Comparison of ENCODE assay signal across 15 cellular contexts in genomic region chr4:39367166-39367565, GRCh38. TPM values are rescaled to one million over a fixed set of nuclear protein-coding genes. Genes with fewer than 3 reads are reported as not detected.
A peak's percentile ranks its signal among the peaks of the same experiment; 100 is the strongest.
DNase-seq lines count a peak whose midpoint lies in the region; ATAC-seq, FAIRE-seq and TF ChIP-seq lines count a peak whose summit lies in the region.
"Had no signal": no experiment of that assay in that cellular context is flagged by ENCODE, and none has a peak within 500 bp of the region (broad histone marks: within the 10 kb centered on the region; RNA-seq: fewer than 3 reads in every experiment).

No MANE protein-coding gene starts in this region.

- H3K4me2 ChIP-seq in GM23338 (no peak overlapping the region; the same call in 1 of the 2 replicates), astrocyte (ENCODE audit: low read length) (no peak overlapping the region)

- no peak for ATAC-seq in GM23338
- ATAC-seq in naive thymus-derived CD8-positive, alpha-beta T cell: no peak

- peaks cover 39% of the 10 kb centered on the region for H3K79me2 ChIP-seq in GM23338 (replicated peaks; ENCODE audit: insufficient read depth)
- peaks cover 42% of the 10 kb centered on the region for H3K79me2 ChIP-seq in astrocyte (ENCODE audit: insufficient read depth, low read length)

- H3K4me3 Mint-ChIP-seq in GM23338 (no peak overlapping the region), astrocyte (ENCODE audit: unreplicated experiment) (peak overlapping the region; percentile 73)
- peak overlapping the region in 9 of 10 donors; percentile 27 to 94 (median 93) for H3K4me3 Mint-ChIP-seq in naive thymus-derived CD8-positive, alpha-beta T cell

- 0 out of 2 replicates have a peak, but pooled peaks cover 5% of the 10 kb centered on the region for H3F3A ChIP-seq in GM23338 (replicated peaks; ENCODE audit: low read depth)

- H3K4me3 ChIP-seq in GM23338 (peak overlapping the region; percentile 96; the same call in 1 of the 2 replicates), astrocyte (ENCODE audit: insufficient read depth, low read depth, low read length) (no peak overlapping the region), dorsolateral prefrontal cortex (peak overlapping the region in 7 of 59 donors; percentile 61 to 99 (median 94))
- no peak overlapping the region for H3K4me3 ChIP-seq in effector memory CD4-positive, alpha-beta T cell (ENCODE audit: insufficient read depth, low read depth, low read length, poor library complexity, severe bottlenecking)

- H3K4me1 Mint-ChIP-seq in GM23338 (peaks cover 9% of the 10 kb centered on the region; the same call in 2 of the 3 replicates), astrocyte (ENCODE audit: low read depth, unreplicated experiment) (peaks cover 3% of the 10 kb centered on the region)
- peaks cover 12 to 40% (median 35%) of the 10 kb centered on the region in 4 donors for H3K4me1 Mint-ChIP-seq in naive thymus-derived CD8-positive, alpha-beta T cell

- POLR2A ChIA-PET in naive thymus-derived CD8-positive, alpha-beta T cell (lab: Charles Lee): interaction anchor here (0.5 to 3.6 kb wide), 7 partner anchors 9 to 853 kb away, joined by 3 to 38 read pairs (median 5); partner anchors contain the start of genes LIAS, RPL9, UBE2K and UGDH

- H3K9me2 ChIP-seq in GM23338 (ENCODE audit: insufficient read depth): 0 out of 2 replicates have a peak, but pooled peaks cover 6% of the 10 kb centered on the region

- peaks cover 24% of the 10 kb centered on the region for H4K20me1 ChIP-seq in GM23338 (replicated peaks; ENCODE audit: insufficient read depth)
- no peaks in the 10 kb centered on the region for H4K20me1 ChIP-seq in astrocyte (ENCODE audit: insufficient read depth, low read length)

- no peak overlapping the region for H3K9ac ChIP-seq in astrocyte (ENCODE audit: low read length)

- H3K27me3 ChIP-seq in GM23338 (ENCODE audit: insufficient read depth) (peaks cover 11% of the 10 kb centered on the region; the same call in 1 of the 2 replicates), astrocyte (ENCODE audit: insufficient read depth, low read length) (no peaks in the 10 kb centered on the region), dorsolateral prefrontal cortex (no peaks in the 10 kb centered on the region)
- no peaks in the 10 kb centered on the region for H3K27me3 ChIP-seq in effector memory CD4-positive, alpha-beta T cell (replicated peaks; ENCODE audit: control insufficient read depth, insufficient read depth, low read length, poor library complexity, severe bottlenecking)
- H3K27me3 ChIP-seq: suprapubic skin had no signal

- FAIRE-seq in astrocyte (lab: Jason Lieb, UNC): no peak

- peaks cover 10% of the 10 kb centered on the region for H3K4me1 ChIP-seq in GM23338 (ENCODE audit: insufficient read depth)
- peaks cover 5% of the 10 kb centered on the region for H3K4me1 ChIP-seq in astrocyte (ENCODE audit: insufficient read depth, low read length)
- no peaks in the 10 kb centered on the region for H3K4me1 ChIP-seq in effector memory CD4-positive, alpha-beta T cell (ENCODE audit: control insufficient read depth, insufficient read depth, low read length, poor library complexity, severe bottlenecking)

- H2AFZ ChIP-seq in GM23338 (peak overlapping the region; percentile 98), astrocyte (ENCODE audit: low read depth, low read length) (no peak overlapping the region)

- H3K27me3 Mint-ChIP-seq in GM23338 (ENCODE audit: insufficient read depth, low read depth, poor library complexity) (peaks cover 18% of the 10 kb centered on the region), astrocyte (ENCODE audit: low read depth, unreplicated experiment) (peaks cover 3% of the 10 kb centered on the region)
- no peaks in the 10 kb centered on the region for H3K27me3 Mint-ChIP-seq in naive thymus-derived CD8-positive, alpha-beta T cell

- H3K36me3 ChIP-seq in GM23338 (ENCODE audit: insufficient read depth) (no peaks in the 10 kb centered on the region), astrocyte (ENCODE audit: insufficient read depth, low read length) (no peaks in the 10 kb centered on the region)
- no peaks in the 10 kb centered on the region for H3K36me3 ChIP-seq in effector memory CD4-positive, alpha-beta T cell (ENCODE audit: control insufficient read depth, insufficient read depth, low read length)
- H3K36me3 ChIP-seq: suprapubic skin had no signal

- H3K9me3 Mint-ChIP-seq in GM23338 (peaks cover 24% of the 10 kb centered on the region), astrocyte (ENCODE audit: unreplicated experiment) (peaks cover 14% of the 10 kb centered on the region)
- H3K9me3 Mint-ChIP-seq in naive thymus-derived CD8-positive, alpha-beta T cell: peaks cover 0 to 19% (median 2%) of the 10 kb centered on the region in 9 donors

- H3K36me3 Mint-ChIP-seq in GM23338 (ENCODE audit: low read depth) (peaks cover 16% of the 10 kb centered on the region), astrocyte (ENCODE audit: low read depth, unreplicated experiment) (no peaks in the 10 kb centered on the region)
- H3K36me3 Mint-ChIP-seq in naive thymus-derived CD8-positive, alpha-beta T cell: peaks cover 0 to 7% (median 3%) of the 10 kb centered on the region in 3 donors

- H3K27ac Mint-ChIP-seq in GM23338 (no peak overlapping the region), astrocyte (ENCODE audit: unreplicated experiment) (no peak overlapping the region)
- H3K27ac Mint-ChIP-seq in naive thymus-derived CD8-positive, alpha-beta T cell: peak overlapping the region in 7 of 10 donors; percentile 20 to 95 (median 87)

- DNase-seq in NCI-H748 (lab: John Stamatoyannopoulos, UW; ENCODE audit: unreplicated experiment) (peak; percentile 6), NCI-H748 treated with DMSO at 0.1 percent for 48 hours (lab: John Stamatoyannopoulos, UW) (no peak), GM23338 (ENCODE audit: low spot score) (no peak), astrocyte (ENCODE audit: low read depth) (no peak), KBM-7 (no peak), dorsolateral prefrontal cortex (no peak)
- no peak for DNase-seq in naive thymus-derived CD8-positive, alpha-beta T cell
- no peak for DNase-seq in effector memory CD4-positive, alpha-beta T cell
- DNase-seq: activated CD4-positive, CD25-positive, alpha-beta regulatory T cell treated with anti-CD3 and anti-CD28 coated beads, Interleukin-2, amount 50 U/mL, for 72 hours; GOT3; left cardiac atrium; PC-3; stimulated activated CD4-positive, alpha-beta T cell treated with anti-CD3 and anti-CD28 coated beads, Interleukin-12 subunit alpha, Interleukin-12 subunit beta, amount 100 ng/mL, for 4 hours had no signal

- TF ChIP-seq CTCF in GM23338 (conservative IDR thresholded peaks at IDR 0.05; ENCODE audit: low read depth in 2 of 2) (no peak), astrocyte (IDR thresholded peaks at IDR 0.05; ENCODE audit: insufficient read depth, low read depth, low read length) (no peak), dorsolateral prefrontal cortex (IDR thresholded peaks at IDR 0.05 in 54 of 56, conservative IDR thresholded peaks at IDR 0.05 in 2 of 56; ENCODE audit: low read depth in 1 of 56, partially characterized antibody in 56 of 56) (no peak)

- in situ Hi-C loops in KBM-7 (cut with MboI; ENCODE audit: low pct_unique_long_range_greater_than_20kb, low sequenced_read_pairs): no loop called here

- no peaks in the 10 kb centered on the region for H3K9me3 ChIP-seq in astrocyte (ENCODE audit: insufficient read depth, low read depth, low read length)
- no peaks in the 10 kb centered on the region for H3K9me3 ChIP-seq in effector memory CD4-positive, alpha-beta T cell (ENCODE audit: control insufficient read depth, low read length)
- H3K9me3 ChIP-seq: suprapubic skin had no signal

- no peak overlapping the region for H3K27ac ChIP-seq in GM23338 (ENCODE audit: low read depth)
- H3K27ac ChIP-seq in astrocyte (ENCODE audit: low read depth, low read length): no peak overlapping the region
- H3K27ac ChIP-seq in dorsolateral prefrontal cortex: no peak overlapping the region
- no peak overlapping the region for H3K27ac ChIP-seq in effector memory CD4-positive, alpha-beta T cell (ENCODE audit: insufficient read depth, low read length, poor library complexity, severe bottlenecking)

- intact Hi-C loops in dorsolateral prefrontal cortex (cut with DNase I): loop anchor here (5.0 to 10.0 kb wide), 3 partner anchors 62 to 185 kb away; partner anchors contain the start of genes WDR19 (in 2 of the 2), LIAS (in 1 of the 2) and RPL9 (in 1 of the 2)

TF ChIP-seq in GM23338, 12 proteins besides CTCF, POLR2A, EP300 and RAD21:
- TF ChIP-seq ZNF331 (CRISPR knock-in tag; IDR thresholded peaks at IDR 0.05; ENCODE audit: low read depth): no peak

RNA-seq across cellular contexts. Expression of gene RFC1, which starts 1.0 kb away (rescaled TPM):
- 70.5 and 75.8 TPM in 2 replicates for total RNA-seq in GM23338 (2014; rRNA removed; shearing (Covaris generic))
- polyA plus RNA-seq in GM23338 (2016; fragmentation: Nextera tagmentation; extraction: Ambion mirVana): 194 and 228 TPM in 2 replicates
- 32.7 and 40.2 TPM in 2 replicates for total RNA-seq in astrocyte
- 10 to 100 TPM; 52.2 to 54.6 TPM for total RNA-seq in naive thymus-derived CD8-positive, alpha-beta T cell
- polyA plus RNA-seq in naive thymus-derived CD8-positive, alpha-beta T cell: 10 to 100 TPM; 26.6 to 43.2 (median 32.6) TPM
- total RNA-seq in dorsolateral prefrontal cortex: 10 to 100 TPM; 30.5 to 73.5 (median 48.0) TPM

RNA-seq across cellular contexts. Expression of gene KLB, which starts 39.6 kb away (rescaled TPM):
- 0.03 TPM in 1 of 2 replicates, not detected in the other for total RNA-seq in GM23338 (2014; rRNA removed; shearing (Covaris generic))
- polyA plus RNA-seq in GM23338 (2016; fragmentation: Nextera tagmentation; extraction: Ambion mirVana): 0.19 and 0.21 TPM in 2 replicates
- not detected in 2 replicates for total RNA-seq in astrocyte
- total RNA-seq in naive thymus-derived CD8-positive, alpha-beta T cell: under 1 TPM in 1 of 2 experiments, not detected in 1; 0.05 TPM
- under 1 TPM in 1 of 3 donors, not detected in 2; 0.03 TPM for polyA plus RNA-seq in naive thymus-derived CD8-positive, alpha-beta T cell
- under 1 TPM in 17 of 120 experiments, not detected in 103; 0.07 to 0.19 (median 0.09) TPM for total RNA-seq in dorsolateral prefrontal cortex
- total RNA-seq: NCI-H460, PC-3 had no signal

Comparison
In these comparisons a context has a peak if more than half of its experiments do, and no peak if none do; other contexts are left out.
1. H3K27ac Mint-ChIP-seq: peak in naive thymus-derived CD8-positive, alpha-beta T cell (7 of 10); none in GM23338 (single experiment) and astrocyte (single experiment).